In the genomic region with DNA sequence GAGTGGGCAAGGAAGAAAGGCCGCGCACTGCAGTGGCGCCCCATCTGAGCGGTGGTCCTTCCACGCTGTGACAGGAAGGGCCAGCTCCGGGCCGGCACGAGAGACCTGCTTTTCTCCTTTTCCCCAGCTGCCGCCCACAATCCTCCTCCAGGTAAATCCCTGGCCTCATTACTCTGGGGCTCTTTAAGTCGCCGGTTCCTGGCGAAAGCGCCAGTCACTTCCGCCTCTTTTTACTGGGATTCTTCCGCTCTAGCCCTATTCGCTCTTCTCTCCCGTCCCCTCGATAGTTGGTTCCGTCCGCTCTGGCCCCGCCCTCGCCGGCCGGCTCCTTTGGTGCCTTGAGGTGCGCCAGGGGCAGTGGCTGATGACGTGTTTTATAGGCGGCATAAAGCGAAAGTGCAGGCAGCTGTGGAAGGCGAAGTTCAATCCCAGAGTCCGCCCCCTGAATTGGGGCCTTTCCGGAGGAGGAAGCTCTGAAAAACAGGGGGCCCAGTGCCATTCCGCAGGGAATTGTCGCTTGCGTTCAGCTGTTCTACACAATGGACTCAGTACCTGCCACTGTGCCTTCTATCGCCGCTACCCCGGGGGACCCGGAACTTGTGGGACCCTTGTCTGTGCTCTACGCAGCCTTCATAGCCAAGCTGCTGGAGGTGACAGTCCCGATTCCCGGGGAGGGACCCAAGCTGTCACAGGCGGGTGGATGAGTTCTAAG, we compare ENCODE assay signal across 8 cellular contexts. TPM values are rescaled to one million over a fixed set of nuclear protein-coding genes. Genes with fewer than 3 reads are reported as not detected.
A peak's percentile ranks its signal among the peaks of the same experiment; 100 is the strongest.
DNase-seq lines count a peak whose midpoint lies in the region; TF ChIP-seq lines count a peak whose summit lies in the region.

No MANE protein-coding gene starts in this region.

- peak overlapping the region; percentile 88 for H3K4me2 ChIP-seq in neural progenitor cell

- H3K9me3 ChIP-seq in SJSA1 (replicated peaks) = no peaks in the 10 kb centered on the region
- no peaks in the 10 kb centered on the region for H3K9me3 ChIP-seq in neural progenitor cell (ENCODE audit: low read depth)
- H3K9me3 ChIP-seq in stomach smooth muscle (ENCODE audit: control insufficient read depth in 2 of 2, low read length in 2 of 2) = no peaks in the 10 kb centered on the region

- H3K27me3 ChIP-seq in SJSA1 (replicated peaks) (no peaks in the 10 kb centered on the region), neural progenitor cell (no peaks in the 10 kb centered on the region), stomach smooth muscle (ENCODE audit: control insufficient read depth in 1 of 2, insufficient read depth in 2 of 2, low read length in 2 of 2) (no peaks in the 10 kb centered on the region)

- H3K9me3 Mint-ChIP-seq in activated naive CD4-positive, alpha-beta T cell treated with anti-CD3 and anti-CD28 coated beads for 36 hours = no peaks in the 10 kb centered on the region
- no peaks in the 10 kb centered on the region for H3K9me3 Mint-ChIP-seq in neural progenitor cell

- H3K27ac ChIP-seq in SJSA1 = peak overlapping the region; percentile 88
- H3K27ac ChIP-seq in neural progenitor cell = peak overlapping the region; percentile 62
- peak overlapping the region; percentile 88 for H3K27ac ChIP-seq in stomach smooth muscle (ENCODE audit: low read length)

- peaks cover 16% of the 10 kb centered on the region for H3K79me2 ChIP-seq in neural progenitor cell (ENCODE audit: low read depth)

- peaks cover 32% of the 10 kb centered on the region for H3K4me1 Mint-ChIP-seq in activated naive CD4-positive, alpha-beta T cell treated with anti-CD3 and anti-CD28 coated beads for 36 hours (ENCODE audit: low read depth)
- H3K4me1 Mint-ChIP-seq in neural progenitor cell = peaks cover 15% of the 10 kb centered on the region

- DNase-seq in GM04503 (ENCODE audit: low read depth) (peak; percentile 92), HFF-Myc (ENCODE audit: extremely low read depth, low read depth) (peak; percentile 93), MV-4-11 (lab: John Stamatoyannopoulos, UW) (peak; percentile 99), SJSA1 (ENCODE audit: low read depth in 1 of 2, low spot score in 2 of 2) (peak; percentile 98 to 99), foreskin melanocyte (peak; percentile 97), neural progenitor cell (ENCODE audit: low spot score) (peak; percentile 96)
- peak; percentile 99 for DNase-seq in activated naive CD4-positive, alpha-beta T cell treated with anti-CD3 and anti-CD28 coated beads for 36 hours

- H3K36me3 ChIP-seq in SJSA1 (peaks cover 39% of the 10 kb centered on the region), neural progenitor cell (peaks cover 17% of the 10 kb centered on the region), stomach smooth muscle (ENCODE audit: control insufficient read depth in 2 of 2, insufficient read depth in 2 of 2, low read length in 2 of 2) (peaks cover 0 to 3% of the 10 kb centered on the region in 2 donors)

- no peaks in the 10 kb centered on the region for H3K27me3 Mint-ChIP-seq in activated naive CD4-positive, alpha-beta T cell treated with anti-CD3 and anti-CD28 coated beads for 36 hours (ENCODE audit: low read depth)
- peaks cover 2% of the 10 kb centered on the region for H3K27me3 Mint-ChIP-seq in neural progenitor cell (ENCODE audit: insufficient read depth, low read depth)

- H3K9ac ChIP-seq in neural progenitor cell (peak overlapping the region; percentile 62), stomach smooth muscle (ENCODE audit: low read length in 2 of 2) (peak overlapping the region; percentile 96 to 100)

- peaks cover 7% of the 10 kb centered on the region for H3K4me1 ChIP-seq in SJSA1 (replicated peaks)
- no peaks in the 10 kb centered on the region for H3K4me1 ChIP-seq in neural progenitor cell
- H3K4me1 ChIP-seq in stomach smooth muscle (ENCODE audit: control insufficient read depth, insufficient read depth, low read length) = peaks cover 4% of the 10 kb centered on the region

- peaks cover 8% of the 10 kb centered on the region for H3K36me3 Mint-ChIP-seq in activated naive CD4-positive, alpha-beta T cell treated with anti-CD3 and anti-CD28 coated beads for 36 hours (ENCODE audit: low read depth)
- H3K36me3 Mint-ChIP-seq in neural progenitor cell = peaks cover 5% of the 10 kb centered on the region

- CTCF ChIA-PET in activated naive CD4-positive, alpha-beta T cell treated with anti-CD3 and anti-CD28 coated beads for 36 hours (lab: Charles Lee) = interaction anchor here (0.6 to 3.6 kb wide), 5 partner anchors 10 to 1813 kb away, joined by 3 to 13 read pairs (median 4); no protein-coding TSS in a partner anchor

- intact Hi-C loops in activated naive CD4-positive, alpha-beta T cell treated with anti-CD3 and anti-CD28 coated beads for 36 hours (cut with micrococcal nuclease) = loop anchor here (1.0 to 2.0 kb wide), 6 partner anchors 11 to 902 kb away; a partner anchor contains a TSS

- no peak for TF ChIP-seq CTCF in HFF-Myc (IDR thresholded peaks at IDR 0.05; ENCODE audit: low read depth, low read length, missing control alignments)
- TF ChIP-seq CTCF in neural progenitor cell (IDR thresholded peaks at IDR 0.05) = no peak

- H2AFZ ChIP-seq in neural progenitor cell (replicated peaks) = peak overlapping the region; percentile 60

- H3K4me3 Mint-ChIP-seq in activated naive CD4-positive, alpha-beta T cell treated with anti-CD3 and anti-CD28 coated beads for 36 hours = peak overlapping the region; percentile 99
- peak overlapping the region; percentile 97 for H3K4me3 Mint-ChIP-seq in neural progenitor cell

- peaks cover 26% of the 10 kb centered on the region for H3F3A ChIP-seq in neural progenitor cell (ENCODE audit: low read depth)

- H3K27ac Mint-ChIP-seq in activated naive CD4-positive, alpha-beta T cell treated with anti-CD3 and anti-CD28 coated beads for 36 hours = peak overlapping the region; percentile 92
- peak overlapping the region; percentile 94 for H3K27ac Mint-ChIP-seq in neural progenitor cell

- no peaks in the 10 kb centered on the region for H4K20me1 ChIP-seq in neural progenitor cell (ENCODE audit: low read depth)

- H3K4me3 ChIP-seq in HFF-Myc (replicated peaks; ENCODE audit: low read depth, low read length) = peak overlapping the region; percentile 82
- H3K4me3 ChIP-seq in SJSA1 = peak overlapping the region; percentile 63
- peak overlapping the region; percentile 67 for H3K4me3 ChIP-seq in neural progenitor cell
- H3K4me3 ChIP-seq in stomach smooth muscle (ENCODE audit: low read length in 2 of 2) = peak overlapping the region; percentile 93 to 100

RNA-seq across cellular contexts. Expression of a gene that starts 26.2 kb away (rescaled TPM):
- total RNA-seq in SJSA1 (2014; rRNA removed; shearing (Covaris generic)) = 30.7 and 53.3 TPM in 2 replicates
- 10 to 100 TPM; 55.1 to 62.1 TPM for total RNA-seq in activated naive CD4-positive, alpha-beta T cell treated with anti-CD3 and anti-CD28 coated beads for 36 hours
- total RNA-seq in neural progenitor cell (ENCODE audit: low replicate concordance) = 31.1 and 46.3 TPM in 2 replicates

RNA-seq across cellular contexts. Expression of a gene that starts 54.4 kb away (rescaled TPM):
- total RNA-seq in SJSA1 (2014; rRNA removed; shearing (Covaris generic)) = 5.8 and 10.8 TPM in 2 replicates
- total RNA-seq in activated naive CD4-positive, alpha-beta T cell treated with anti-CD3 and anti-CD28 coated beads for 36 hours = 10 to 100 TPM; 19.5 to 20.5 TPM
- total RNA-seq in neural progenitor cell (ENCODE audit: low replicate concordance) = 25.1 and 32.8 TPM in 2 replicates

Comparison
In these comparisons a context has a peak if more than half of its experiments do, and no peak if none do; other contexts are left out.
1. Peak in every context shown above with its lines: DNase-seq, H3K4me3 ChIP-seq and H3K27ac ChIP-seq.